ENCODE assay signal across 1 cellular context in genomic region chr2:64404002-64404731, GRCh38.
TF ChIP-seq lines count a peak whose summit lies in the region.

No MANE protein-coding gene starts in this region.

TF ChIP-seq in HepG2, 621 proteins besides CTCF, POLR2A, EP300 and RAD21 (continued from another document):
- TF ChIP-seq SRSF4 (IDR thresholded peaks at IDR 0.05; ENCODE audit: low read depth, low read length, poor library complexity, severe bottlenecking) = no peak
- TF ChIP-seq, protein P1, sequence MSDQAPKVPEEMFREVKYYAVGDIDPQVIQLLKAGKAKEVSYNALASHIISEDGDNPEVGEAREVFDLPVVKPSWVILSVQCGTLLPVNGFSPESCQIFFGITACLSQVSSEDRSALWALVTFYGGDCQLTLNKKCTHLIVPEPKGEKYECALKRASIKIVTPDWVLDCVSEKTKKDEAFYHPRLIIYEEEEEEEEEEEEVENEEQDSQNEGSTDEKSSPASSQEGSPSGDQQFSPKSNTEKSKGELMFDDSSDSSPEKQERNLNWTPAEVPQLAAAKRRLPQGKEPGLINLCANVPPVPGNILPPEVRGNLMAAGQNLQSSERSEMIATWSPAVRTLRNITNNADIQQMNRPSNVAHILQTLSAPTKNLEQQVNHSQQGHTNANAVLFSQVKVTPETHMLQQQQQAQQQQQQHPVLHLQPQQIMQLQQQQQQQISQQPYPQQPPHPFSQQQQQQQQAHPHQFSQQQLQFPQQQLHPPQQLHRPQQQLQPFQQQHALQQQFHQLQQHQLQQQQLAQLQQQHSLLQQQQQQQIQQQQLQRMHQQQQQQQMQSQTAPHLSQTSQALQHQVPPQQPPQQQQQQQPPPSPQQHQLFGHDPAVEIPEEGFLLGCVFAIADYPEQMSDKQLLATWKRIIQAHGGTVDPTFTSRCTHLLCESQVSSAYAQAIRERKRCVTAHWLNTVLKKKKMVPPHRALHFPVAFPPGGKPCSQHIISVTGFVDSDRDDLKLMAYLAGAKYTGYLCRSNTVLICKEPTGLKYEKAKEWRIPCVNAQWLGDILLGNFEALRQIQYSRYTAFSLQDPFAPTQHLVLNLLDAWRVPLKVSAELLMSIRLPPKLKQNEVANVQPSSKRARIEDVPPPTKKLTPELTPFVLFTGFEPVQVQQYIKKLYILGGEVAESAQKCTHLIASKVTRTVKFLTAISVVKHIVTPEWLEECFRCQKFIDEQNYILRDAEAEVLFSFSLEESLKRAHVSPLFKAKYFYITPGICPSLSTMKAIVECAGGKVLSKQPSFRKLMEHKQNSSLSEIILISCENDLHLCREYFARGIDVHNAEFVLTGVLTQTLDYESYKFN (CRISPR knock-in tag; conservative IDR thresholded peaks at IDR 0.05) = peak; percentile 59
- peak; percentile 70 for TF ChIP-seq ELF3 (CRISPR knock-in tag; IDR thresholded peaks at IDR 0.05)
- TF ChIP-seq GABPA (IDR thresholded peaks at IDR 0.05; ENCODE audit: low read depth, low read length) = 0 out of 2 replicates have a peak, but pooled peaks have one; percentile 24
- peak; percentile 77 for TF ChIP-seq GABPA (CRISPR knock-in tag; IDR thresholded peaks at IDR 0.05; ENCODE audit: low read depth)
